Comparison of ENCODE assay signal across 8 cellular contexts in the genomic region with DNA sequence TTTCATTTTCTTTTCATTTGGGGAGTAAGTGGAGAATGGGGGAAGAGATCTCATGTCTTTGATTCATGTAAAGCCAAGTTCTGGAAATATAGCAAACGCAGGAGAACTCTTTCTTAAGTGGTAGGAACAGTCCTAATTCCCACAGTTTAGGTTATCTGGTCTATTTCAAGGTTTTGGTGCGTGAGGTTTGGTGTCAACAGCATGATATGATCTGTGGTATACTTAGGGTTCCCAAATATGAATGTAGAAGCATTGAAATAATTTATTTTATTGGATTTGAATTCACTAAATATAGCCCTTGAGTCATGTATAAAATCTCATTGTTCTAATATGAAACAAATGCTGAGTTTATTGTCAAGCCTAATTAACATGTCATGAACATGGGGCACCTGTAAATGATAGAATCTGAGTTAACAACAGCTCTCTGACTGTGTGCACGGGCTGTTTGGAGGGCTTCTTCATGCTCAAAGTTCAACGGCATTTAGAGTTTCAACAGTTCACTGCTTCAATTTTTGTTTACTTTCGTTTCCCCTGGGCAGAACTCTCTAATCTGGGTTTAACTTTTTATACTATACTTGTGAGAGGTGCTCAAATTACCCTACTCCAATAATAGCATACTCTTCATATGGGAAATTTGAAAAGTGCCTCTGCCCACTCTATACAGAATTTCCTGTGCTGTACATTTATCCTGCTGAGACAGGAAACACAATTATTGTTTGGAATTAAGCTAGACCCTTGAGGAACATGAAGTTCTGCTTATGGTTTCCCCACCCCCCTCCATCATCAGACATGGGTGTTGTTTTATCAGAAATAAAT.
A peak's percentile ranks its signal among the peaks of the same experiment; 100 is the strongest.
DNase-seq lines count a peak whose midpoint lies in the region; ATAC-seq and TF ChIP-seq lines count a peak whose summit lies in the region.

No MANE protein-coding gene starts in this region.

- peak overlapping the region; percentile 91 for H3K27ac ChIP-seq in SU-DHL-6 (ENCODE audit: low read depth, low read length)
- peak overlapping the region; percentile 73 to 87 (median 83) for H3K27ac ChIP-seq in sigmoid colon
- no peak overlapping the region for H3K27ac ChIP-seq in Karpas-422 (ENCODE audit: low read length)

- no peaks in the 10 kb centered on the region for H3K9me3 ChIP-seq in SU-DHL-6 (ENCODE audit: insufficient read depth, low read length)
- H3K9me3 ChIP-seq in sigmoid colon = no peaks in the 10 kb centered on the region
- no peaks in the 10 kb centered on the region; the same call in 1 of the 2 replicates for H3K9me3 ChIP-seq in Karpas-422 (ENCODE audit: low read length)

- no peak for TF ChIP-seq POLR2A in sigmoid colon (IDR thresholded peaks at IDR 0.05)

- H3K36me3 ChIP-seq in SU-DHL-6 (ENCODE audit: low read length) = no peaks in the 10 kb centered on the region
- H3K36me3 ChIP-seq in sigmoid colon = no peaks in the 10 kb centered on the region
- H3K36me3 ChIP-seq in Karpas-422 (ENCODE audit: insufficient read depth, low read length) = no peaks in the 10 kb centered on the region

- no peak for TF ChIP-seq CTCF in SU-DHL-6 (IDR thresholded peaks at IDR 0.05; ENCODE audit: insufficient read depth, low read length, poor library complexity, severe bottlenecking)
- no peak for TF ChIP-seq CTCF in fibroblast of villous mesenchyme (IDR thresholded peaks at IDR 0.05; ENCODE audit: insufficient read depth, low read depth, low read length)
- TF ChIP-seq CTCF in sigmoid colon (IDR thresholded peaks at IDR 0.05) = no peak

- peaks cover 0 to 47% (median 39%) of the 10 kb centered on the region in 4 donors for H3K4me1 ChIP-seq in sigmoid colon
- H3K4me1 ChIP-seq in Karpas-422 (ENCODE audit: low read length) = no peaks in the 10 kb centered on the region

- H3K9me2 ChIP-seq in SU-DHL-6 (replicated peaks; ENCODE audit: insufficient read depth, low read length) (no peaks in the 10 kb centered on the region), Karpas-422 (replicated peaks; ENCODE audit: insufficient read depth, low read length) (no peaks in the 10 kb centered on the region)

- H3K79me2 ChIP-seq in SU-DHL-6 (ENCODE audit: insufficient read depth, low read length) (no peaks in the 10 kb centered on the region), Karpas-422 (ENCODE audit: low read length) (no peaks in the 10 kb centered on the region)

- intact Hi-C loops in sigmoid colon (cut with DNase I) = loop anchor here (2.0 to 5.0 kb wide), 3 partner anchors 37 to 238 kb away; a partner anchor contains a TSS

- H4K20me1 ChIP-seq in SU-DHL-6 (ENCODE audit: low read depth, low read length) (no peaks in the 10 kb centered on the region), Karpas-422 (ENCODE audit: insufficient read depth, low read depth, low read length) (no peaks in the 10 kb centered on the region)

- peak overlapping the region; percentile 49 for H2AFZ ChIP-seq in SU-DHL-6 (ENCODE audit: low read depth, low read length, severe bottlenecking)
- no peak overlapping the region for H2AFZ ChIP-seq in Karpas-422 (ENCODE audit: low read length)

- peak; percentile 35 for ATAC-seq in HG02588 (IDR thresholded peaks at IDR 0.05; ENCODE audit: unreplicated experiment)

- H3K4me3 ChIP-seq in SU-DHL-6 (ENCODE audit: insufficient read depth, low read length, poor library complexity, severe bottlenecking) = peak overlapping the region; percentile 21
- H3K4me3 ChIP-seq in fibroblast of villous mesenchyme (ENCODE audit: low read depth, low read length) = peak overlapping the region; percentile 7
- H3K4me3 ChIP-seq in sigmoid colon = peak overlapping the region in 3 of 4 donors; percentile 9 to 36 (median 18)
- H3K4me3 ChIP-seq in Karpas-422 (ENCODE audit: low read length) = no peak overlapping the region

- peak overlapping the region; percentile 65 for H3K4me2 ChIP-seq in SU-DHL-6 (ENCODE audit: low read depth, low read length, poor library complexity, severe bottlenecking)
- no peak overlapping the region for H3K4me2 ChIP-seq in Karpas-422 (ENCODE audit: low read depth, low read length, poor library complexity, severe bottlenecking)

- DNase-seq in GM04503 (ENCODE audit: low read depth) (peak; percentile 69), fibroblast of villous mesenchyme (ENCODE audit: low read depth) (peak; percentile 74), sigmoid colon (no peak), Karpas-422 (no peak), NCI-H1694 (lab: John Stamatoyannopoulos, UW) (no peak)
- DNase-seq in stimulated activated CD8-positive, alpha-beta memory T cell treated with anti-CD3 and anti-CD28 coated beads, Interleukin-4, amount 100 ng/mL, for 48 hours = no peak

- no peaks in the 10 kb centered on the region for H3K27me3 ChIP-seq in SU-DHL-6 (ENCODE audit: low read length)
- no peaks in the 10 kb centered on the region for H3K27me3 ChIP-seq in sigmoid colon
- H3K27me3 ChIP-seq in Karpas-422 (ENCODE audit: low read length) = no peaks in the 10 kb centered on the region

- H3F3A ChIP-seq in SU-DHL-6 (ENCODE audit: insufficient read depth) = peaks cover 30% of the 10 kb centered on the region

- 5 to 11% methylated on average over 5 of the region's 5 CpGs for WGBS in sigmoid colon, 2 donors

- H3K9ac ChIP-seq in SU-DHL-6 (ENCODE audit: low read length) (peak overlapping the region; percentile 48), Karpas-422 (ENCODE audit: low read length) (no peak overlapping the region)

- TF ChIP-seq EP300 in sigmoid colon (IDR thresholded peaks at IDR 0.05) = no peak

Comparison
In these comparisons a context has a peak if more than half of its experiments do, and no peak if none do; other contexts are left out.
1. DNase-seq: peak in GM04503 (single experiment) and fibroblast of villous mesenchyme (single experiment); none in sigmoid colon (single experiment), Karpas-422 (single experiment), NCI-H1694 (single experiment) and stimulated activated CD8-positive, alpha-beta memory T cell treated with anti-CD3 and anti-CD28 coated beads, Interleukin-4, amount 100 ng/mL, for 48 hours (single experiment).